ENCODE assay signal across 1 cellular context in the genomic region with DNA sequence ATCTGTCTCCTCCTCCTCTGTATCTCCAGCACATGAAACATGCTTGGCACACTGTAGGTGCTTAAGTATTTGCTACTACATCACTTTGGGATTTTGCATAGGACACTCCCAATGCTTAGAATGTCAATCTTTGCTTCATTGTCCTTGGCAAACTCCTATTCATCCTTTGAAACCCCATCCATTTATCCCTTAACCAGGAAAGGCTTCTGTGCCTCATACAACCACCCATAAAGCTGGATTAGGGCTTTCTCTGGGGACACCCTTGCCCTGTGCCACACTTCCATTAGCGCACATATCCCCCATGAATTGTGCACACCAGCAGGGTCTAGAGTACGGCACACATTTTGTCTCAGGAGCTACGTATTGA.
TF ChIP-seq lines count a peak whose summit lies in the region.

No MANE protein-coding gene starts in this region.

TF ChIP-seq in WTC11, 78 proteins besides CTCF, POLR2A, EP300 and RAD21 (continued from another document):
- TF ChIP-seq, protein P1, sequence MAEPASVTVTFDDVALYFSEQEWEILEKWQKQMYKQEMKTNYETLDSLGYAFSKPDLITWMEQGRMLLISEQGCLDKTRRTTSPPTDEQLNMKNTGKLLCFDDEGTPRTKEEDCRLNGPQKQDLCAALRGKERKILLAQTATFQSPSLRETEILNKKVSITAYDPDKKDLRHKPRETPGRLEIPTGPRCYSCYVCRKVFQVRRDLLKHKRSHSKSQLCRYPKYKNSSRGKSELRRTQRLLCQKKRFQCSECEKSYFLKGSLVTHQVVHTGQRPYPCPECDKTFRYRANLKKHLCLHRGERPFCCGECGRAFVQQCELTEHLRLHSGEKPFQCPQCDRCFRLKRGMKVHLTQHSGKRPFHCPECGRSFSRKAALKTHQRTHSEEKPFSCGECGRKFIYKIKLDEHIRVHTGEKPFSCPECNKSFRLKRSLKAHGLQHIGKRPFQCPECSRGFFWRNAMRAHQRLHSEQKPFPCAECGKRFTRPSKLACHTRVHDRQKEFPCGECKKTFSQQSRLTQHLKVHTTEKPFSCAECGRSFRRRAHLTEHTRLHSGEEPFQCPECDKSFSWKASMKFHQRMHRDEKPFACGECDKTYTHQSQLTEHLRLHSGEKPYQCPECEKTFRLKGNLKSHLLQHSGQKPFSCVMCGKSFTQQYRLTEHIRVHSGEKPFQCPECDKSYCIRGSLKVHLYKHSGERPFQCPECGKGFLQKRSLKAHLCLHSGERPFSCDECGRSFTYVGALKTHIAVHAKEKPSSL (CRISPR knock-in tag; conservative IDR thresholded peaks at IDR 0.05): no peak
- TF ChIP-seq TCF7 (CRISPR knock-in tag; IDR thresholded peaks at IDR 0.05; ENCODE audit: low read depth) (no peak), E2F1 (CRISPR knock-in tag; IDR thresholded peaks at IDR 0.05) (no peak), HMGA2 (CRISPR knock-in tag; IDR thresholded peaks at IDR 0.05) (no peak), ETV6 (CRISPR knock-in tag; IDR thresholded peaks at IDR 0.05) (no peak)
- TF ChIP-seq, protein P2, sequence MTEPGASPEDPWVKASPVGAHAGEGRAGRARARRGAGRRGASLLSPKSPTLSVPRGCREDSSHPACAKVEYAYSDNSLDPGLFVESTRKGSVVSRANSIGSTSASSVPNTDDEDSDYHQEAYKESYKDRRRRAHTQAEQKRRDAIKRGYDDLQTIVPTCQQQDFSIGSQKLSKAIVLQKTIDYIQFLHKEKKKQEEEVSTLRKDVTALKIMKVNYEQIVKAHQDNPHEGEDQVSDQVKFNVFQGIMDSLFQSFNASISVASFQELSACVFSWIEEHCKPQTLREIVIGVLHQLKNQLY (CRISPR knock-in tag; IDR thresholded peaks at IDR 0.05): no peak
